ENCODE assay signal across 20 cellular contexts in the genomic region with DNA sequence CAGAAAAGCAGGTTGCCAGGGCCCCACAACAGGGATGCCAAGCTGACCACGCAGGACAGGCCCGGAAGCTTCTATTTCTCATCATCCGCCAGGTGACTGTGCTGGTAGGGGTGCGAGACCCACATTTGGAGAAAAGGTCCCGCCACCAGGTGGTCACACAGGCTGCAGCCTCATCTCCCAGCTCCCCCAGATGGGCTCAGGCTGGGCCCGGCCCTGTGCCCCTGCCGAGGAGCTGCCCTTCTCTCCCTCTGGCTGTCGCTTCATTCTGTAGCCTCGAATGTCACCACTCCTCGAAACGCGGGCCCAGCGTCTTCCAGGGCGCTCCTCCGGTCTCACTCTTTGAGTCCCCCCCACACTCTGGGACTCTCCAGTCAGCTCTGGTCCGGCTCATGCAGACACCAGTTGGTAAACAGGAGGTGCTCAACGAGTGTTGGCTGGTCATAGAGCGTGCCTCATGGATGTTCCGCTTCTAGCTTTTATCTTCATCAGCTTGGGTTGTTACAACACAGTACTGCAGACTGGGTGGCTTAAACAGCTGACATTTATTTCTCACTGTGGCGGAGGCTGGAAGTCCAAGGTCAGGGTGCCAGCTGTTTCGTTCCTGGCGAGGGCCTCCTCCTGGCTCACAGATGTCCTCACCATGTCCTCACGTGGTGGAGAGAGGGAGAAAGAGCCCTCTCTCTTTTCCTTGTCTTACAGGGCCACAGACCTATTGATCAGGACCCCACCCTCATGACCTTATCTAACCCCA.
"Had no signal": no experiment of that assay in that cellular context is flagged by ENCODE, and none has a peak within 500 bp of the region (broad histone marks: within the 10 kb centered on the region; RNA-seq: fewer than 3 reads in every experiment).

No MANE protein-coding gene starts in this region.

- H3K9me3 ChIP-seq: gastroesophageal sphincter, left lung, lower lobe of right lung, neutrophil, stomach, thoracic aorta, transverse colon had no signal

- H3K4me3 ChIP-seq: dorsolateral prefrontal cortex, gastroesophageal sphincter, left lung, lower lobe of right lung, stomach, thoracic aorta, transverse colon had no signal

- H3K36me3 ChIP-seq: gastroesophageal sphincter, left lung, lower lobe of right lung, neutrophil, stomach, thoracic aorta, transverse colon had no signal

- DNase-seq: cortex of kidney; effector CD8-positive, alpha-beta T cell; glutamatergic neuron; immature natural killer cell; lower lobe of right lung; midbrain; naive thymus-derived CD4-positive, alpha-beta T cell; nephron progenitor cell; stimulated activated CD4-positive, alpha-beta T cell treated with anti-CD3 and anti-CD28 coated beads, Interleukin-15, amount 100 ng/mL, for 24 hours; stimulated activated CD4-positive, alpha-beta T cell treated with anti-CD3 and anti-CD28 coated beads, Interleukin-1b, Interleukin-23, amount 100 ng/mL, for 48 hours; stimulated activated CD4-positive, alpha-beta T cell treated with anti-CD3 and anti-CD28 coated beads, Interleukin-4, amount 100 ng/mL, for 4 hours; stimulated activated naive CD4-positive, alpha-beta T cell; stomach; substantia nigra; transverse colon had no signal

- ATAC-seq: gastroesophageal sphincter; left lung; lower lobe of right lung; naive thymus-derived CD4-positive, alpha-beta T cell had no signal

- H3K4me1 ChIP-seq: gastroesophageal sphincter, left lung, lower lobe of right lung had no signal

- H3K27ac ChIP-seq: dorsolateral prefrontal cortex, gastroesophageal sphincter, left lung, lower lobe of right lung, neutrophil, stomach, thoracic aorta, transverse colon had no signal
